ENCODE assay signal across 11 cellular contexts in genomic region chr10:100510533-100511308, GRCh38. TPM values are rescaled to one million over a fixed set of nuclear protein-coding genes. Genes with fewer than 3 reads are reported as not detected.
DNase-seq lines count a peak whose midpoint lies in the region; ATAC-seq and TF ChIP-seq lines count a peak whose summit lies in the region.
"Had no signal": no experiment of that assay in that cellular context is flagged by ENCODE, and none has a peak within 500 bp of the region (broad histone marks: within the 10 kb centered on the region; RNA-seq: fewer than 3 reads in every experiment).

No MANE protein-coding gene starts in this region.

- H2BK5ac ChIP-seq in trophoblast cell (ENCODE audit: low read depth, low read length, poor library complexity), result peak overlapping the region; percentile 68

- H3K14ac ChIP-seq in trophoblast cell (ENCODE audit: low read length), result no peak overlapping the region

- peaks cover 40% of the 10 kb centered on the region for H3K36me3 Mint-ChIP-seq in CD4-positive, alpha-beta T cell (ENCODE audit: low read depth)
- H3K36me3 Mint-ChIP-seq in osteocyte (ENCODE audit: unreplicated experiment), result peaks cover 21% of the 10 kb centered on the region
- H3K36me3 Mint-ChIP-seq in mesothelial cell of epicardium, result peaks cover 13% of the 10 kb centered on the region

- H3K4me1 ChIP-seq in trophoblast cell (ENCODE audit: control insufficient read depth in 1 of 2, insufficient read depth in 2 of 2, low read length in 2 of 2), result peaks cover 24% of the 10 kb centered on the region in 2 experiments

- H3K4ac ChIP-seq in trophoblast cell (ENCODE audit: low read depth, low read length), result no peak overlapping the region

- no peaks in the 10 kb centered on the region for H3K79me2 ChIP-seq in trophoblast cell (ENCODE audit: control insufficient read depth, insufficient read depth, low read length, poor library complexity)

- no peak overlapping the region for H4K12ac ChIP-seq in trophoblast cell (ENCODE audit: low read depth, low read length)

- peak overlapping the region; percentile 81 for H3K4me3 Mint-ChIP-seq in CD4-positive, alpha-beta T cell
- H3K4me3 Mint-ChIP-seq in osteocyte (ENCODE audit: unreplicated experiment) (no peak overlapping the region), mesothelial cell of epicardium (no peak overlapping the region)

- H3K27ac ChIP-seq in CD4-positive, alpha-beta T cell (ENCODE audit: low read depth, low read length), result no peak overlapping the region
- no peak overlapping the region for H3K27ac ChIP-seq in trophoblast cell (ENCODE audit: low read depth, low read length)

- peak; percentile 31 to 73 (median 54) for DNase-seq in CD4-positive, alpha-beta T cell
- peak; percentile 75 for DNase-seq in NOMO-1 treated with dmso at 0.1 percent for 144 hours (lab: John Stamatoyannopoulos, UW; ENCODE audit: unreplicated experiment)
- peak; percentile 65 for DNase-seq in activated T-cell treated with anti-CD3 and anti-CD28 coated beads, Interleukin-2, amount 50 U/mL, for 1 hour
- DNase-seq in trophoblast cell, result peak in 1 of 2 donors; percentile 54
- no peak for DNase-seq in osteocyte (ENCODE audit: extremely low spot score, unreplicated experiment)
- no peak for DNase-seq in mesothelial cell of epicardium (ENCODE audit: low spot score in 2 of 2, unreplicated experiment in 2 of 2)
- DNase-seq: HCEC 1CT, NCI-H2081 treated with DMSO at 0.1 percent for 48 hours had no signal

- no peaks in the 10 kb centered on the region for H3K27me3 ChIP-seq in CD4-positive, alpha-beta T cell (ENCODE audit: control insufficient read depth, insufficient read depth, low read length)
- H3K27me3 ChIP-seq in trophoblast cell (ENCODE audit: insufficient read depth, low read length), result no peaks in the 10 kb centered on the region

- no peak overlapping the region for H3K18ac ChIP-seq in trophoblast cell (ENCODE audit: low read length)

- ATAC-seq in CD4-positive, alpha-beta T cell (ENCODE audit: poor library complexity), result peak; percentile 90
- no peak for ATAC-seq in GM21360 (IDR thresholded peaks at IDR 0.05; ENCODE audit: unreplicated experiment)
- ATAC-seq in HG03469 (IDR thresholded peaks at IDR 0.05; ENCODE audit: unreplicated experiment), result no peak

- H2AK5ac ChIP-seq in trophoblast cell (ENCODE audit: low read length), result peak overlapping the region; percentile 61

- H3K9ac ChIP-seq in trophoblast cell (ENCODE audit: low read length), result no peak overlapping the region

- no CpG with 5 or more reads among the region's 7 CpGs for WGBS in trophoblast cell (ENCODE audit: extremely low coverage, insufficient coverage, insufficient read length)

- peak overlapping the region; percentile 55 for H4K91ac ChIP-seq in trophoblast cell (ENCODE audit: low read depth, low read length)

- H3K4me1 Mint-ChIP-seq in CD4-positive, alpha-beta T cell (ENCODE audit: low read depth), result peaks cover 53% of the 10 kb centered on the region
- H3K4me1 Mint-ChIP-seq in osteocyte (ENCODE audit: unreplicated experiment) (peaks cover 12% of the 10 kb centered on the region), mesothelial cell of epicardium (peaks cover 1% of the 10 kb centered on the region)

- peak overlapping the region; percentile 10 for H2BK120ac ChIP-seq in trophoblast cell (ENCODE audit: insufficient read depth, low read length, poor library complexity)

- no peak overlapping the region for H3K4me2 ChIP-seq in trophoblast cell (ENCODE audit: low read length)

- H3K9me3 Mint-ChIP-seq in CD4-positive, alpha-beta T cell, result no peaks in the 10 kb centered on the region
- H3K9me3 Mint-ChIP-seq in osteocyte (ENCODE audit: unreplicated experiment) (no peaks in the 10 kb centered on the region), mesothelial cell of epicardium (no peaks in the 10 kb centered on the region)

- peaks cover 6% of the 10 kb centered on the region for H3K79me1 ChIP-seq in trophoblast cell (ENCODE audit: low read length)

- POLR2A ChIA-PET in CD4-positive, alpha-beta T cell (lab: Charles Lee), result interaction anchor here (0.5 to 3.8 kb wide), 7 partner anchors 8 to 847 kb away, joined by 3 to 25 read pairs (median 5); partner anchors contain the start of genes HIF1AN and SEC31B

- H2AFZ ChIP-seq in trophoblast cell (ENCODE audit: insufficient read depth, low read length, poor library complexity), result no peak overlapping the region

- no peak overlapping the region for H3K23ac ChIP-seq in trophoblast cell (ENCODE audit: low read length)

- H3K4me3 ChIP-seq in trophoblast cell (ENCODE audit: low read depth, low read length), result no peak overlapping the region

- TF ChIP-seq CTCF in CD4-positive, alpha-beta T cell (IDR thresholded peaks at IDR 0.05), result no peak
- no peak for TF ChIP-seq CTCF in osteocyte (IDR thresholded peaks at IDR 0.05)
- TF ChIP-seq CTCF in mesothelial cell of epicardium (IDR thresholded peaks at IDR 0.05; ENCODE audit: unreplicated experiment), result no peak

- H3K9me3 ChIP-seq in CD4-positive, alpha-beta T cell (ENCODE audit: control insufficient read depth, low read length), result no peaks in the 10 kb centered on the region
- no peaks in the 10 kb centered on the region for H3K9me3 ChIP-seq in trophoblast cell (ENCODE audit: insufficient read depth, low read depth, low read length)

- H3K27ac Mint-ChIP-seq in CD4-positive, alpha-beta T cell, result peak overlapping the region; percentile 85
- no peak overlapping the region for H3K27ac Mint-ChIP-seq in osteocyte (ENCODE audit: unreplicated experiment)
- H3K27ac Mint-ChIP-seq in mesothelial cell of epicardium, result no peak overlapping the region

- CTCF ChIA-PET in CD4-positive, alpha-beta T cell (lab: Charles Lee), result interaction anchor here (0.6 to 6.8 kb wide), 11 partner anchors 8 to 632 kb away, joined by 3 to 67 read pairs (median 4); partner anchors contain the start of genes BLOC1S2 and HIF1AN

- H3K36me3 ChIP-seq in trophoblast cell (ENCODE audit: control insufficient read depth in 1 of 2, insufficient read depth in 2 of 2, low read length in 2 of 2), result peaks cover 0 to 6% of the 10 kb centered on the region in 2 experiments

- peak overlapping the region; percentile 47 for H2BK12ac ChIP-seq in trophoblast cell (ENCODE audit: low read length)

- intact Hi-C loops in CD4-positive, alpha-beta T cell (cut with DNase I, micrococcal nuclease), result loop anchor here in 1 of 2 experiments (2.0 kb wide), 1 partner anchor 24 kb away; the partner anchor contains the start of gene HIF1AN

- H4K8ac ChIP-seq in trophoblast cell (ENCODE audit: low read depth, low read length), result no peak overlapping the region

- H3K27me3 Mint-ChIP-seq in CD4-positive, alpha-beta T cell, result no peaks in the 10 kb centered on the region
- H3K27me3 Mint-ChIP-seq in osteocyte (ENCODE audit: unreplicated experiment), result no peaks in the 10 kb centered on the region
- H3K27me3 Mint-ChIP-seq in mesothelial cell of epicardium (ENCODE audit: low read depth), result peaks cover 4% of the 10 kb centered on the region

RNA-seq across cellular contexts. Expression of gene SEC31B, which starts 8.9 kb away (rescaled TPM):
- total RNA-seq in CD4-positive, alpha-beta T cell, result 10 to 100 TPM; 49.2 to 52.1 TPM
- polyA plus RNA-seq in trophoblast cell (2013), result 2.4 and 2.8 TPM in 2 replicates
- 18.3 and 19.6 TPM in 2 replicates for total RNA-seq in osteocyte
- 26.8 to 30.2 TPM (median 28.8 TPM) in 3 replicates for total RNA-seq in mesothelial cell of epicardium

RNA-seq across cellular contexts. Expression of gene NDUFB8, which starts 18.9 kb away (rescaled TPM):
- total RNA-seq in CD4-positive, alpha-beta T cell, result 100 to 1,000 TPM; 155 to 173 TPM
- polyA plus RNA-seq in trophoblast cell (2013), result 229 and 233 TPM in 2 replicates
- 151 and 169 TPM in 2 replicates for total RNA-seq in osteocyte
- total RNA-seq in mesothelial cell of epicardium, result 141 to 157 TPM (median 145 TPM) in 3 replicates

RNA-seq across cellular contexts. Expression of gene HIF1AN, which starts 25.0 kb away (rescaled TPM):
- 10 to 100 TPM; 29.7 to 30.5 TPM for total RNA-seq in CD4-positive, alpha-beta T cell
- 18.4 and 19.2 TPM in 2 replicates for polyA plus RNA-seq in trophoblast cell (2013)
- total RNA-seq in osteocyte (45.8 and 50.6 TPM in 2 replicates), mesothelial cell of epicardium (63.4 to 67.1 TPM (median 64.1 TPM) in 3 replicates)

RNA-seq across cellular contexts. Expression of gene WNT8B, which starts 47.9 kb away (rescaled TPM):
- not detected for total RNA-seq in CD4-positive, alpha-beta T cell
- 0.01 TPM in 2 replicates for polyA plus RNA-seq in trophoblast cell (2013)
- total RNA-seq in osteocyte (not detected in 2 replicates), mesothelial cell of epicardium (0.60 to 0.95 TPM (median 0.69 TPM) in 3 replicates)
- total RNA-seq: chondrocyte had no signal

Comparison
In these comparisons a context has a peak if more than half of its experiments do, and no peak if none do; other contexts are left out.
1. DNase-seq: peak in CD4-positive, alpha-beta T cell (10 of 10), NOMO-1 treated with dmso at 0.1 percent for 144 hours (single experiment) and activated T-cell treated with anti-CD3 and anti-CD28 coated beads, Interleukin-2, amount 50 U/mL, for 1 hour (single experiment); none in osteocyte (single experiment) and mesothelial cell of epicardium (0 of 2).